29 cellular contexts compared by ENCODE assay signal in the genomic region with DNA sequence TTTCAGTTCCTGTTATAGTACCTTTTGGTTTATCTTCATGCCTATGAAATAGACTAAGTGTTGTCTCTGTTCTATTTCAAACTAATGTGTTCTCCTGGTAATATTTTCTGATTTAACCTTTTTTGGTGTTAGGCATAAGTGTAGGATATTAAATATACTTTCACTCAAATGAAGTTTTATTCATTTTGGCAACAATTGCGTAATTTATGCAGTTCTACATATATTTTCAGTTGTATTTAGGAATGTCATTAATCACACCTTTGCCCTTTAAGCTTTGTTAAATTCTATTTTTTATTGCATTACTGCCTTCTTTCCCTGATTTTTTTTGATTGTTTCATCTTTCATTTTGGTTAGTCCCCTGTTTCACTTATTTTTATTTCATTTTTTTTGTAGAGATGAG.
"Had no signal": no experiment of that assay in that cellular context is flagged by ENCODE, and none has a peak within 500 bp of the region (broad histone marks: within the 10 kb centered on the region; RNA-seq: fewer than 3 reads in every experiment).

No MANE protein-coding gene starts in this region.

- H3K4me1 Mint-ChIP-seq: neural progenitor cell had no signal

- DNase-seq: activated CD4-positive, alpha-beta memory T cell treated with anti-CD3 and anti-CD28 coated beads for 36 hours; activated CD8-positive, alpha-beta memory T cell treated with anti-CD3 and anti-CD28 coated beads, Interleukin-2, amount 50 U/mL, for 4 hours; activated T-cell treated with anti-CD3 and anti-CD28 coated beads, Interleukin-2, amount 50 U/mL, for 24 hours; anterior cingulate cortex; endodermal cell; foreskin fibroblast; heart left ventricle; hypothalamus; naive thymus-derived CD4-positive, alpha-beta T cell; occipital lobe; psoas muscle; stimulated activated CD4-positive, alpha-beta T cell treated with anti-CD3 and anti-CD28 coated beads, Interleukin-1b, Interleukin-23, amount 100 ng/mL, for 48 hours; stimulated activated CD4-positive, alpha-beta T cell treated with anti-CD3 and anti-CD28 coated beads, Interleukin-4, amount 100 ng/mL, for 4 hours; stimulated activated CD8-positive, alpha-beta memory T cell treated with anti-CD3 and anti-CD28 coated beads, Interleukin-4, amount 100 ng/mL, for 48 hours; stimulated activated naive CD4-positive, alpha-beta T cell; tibial artery; upper lobe of right lung had no signal

- H3K4me2 ChIP-seq: neural progenitor cell, smooth muscle cell had no signal

- H3K27ac ChIP-seq: heart left ventricle, neural progenitor cell, parathyroid adenoma, psoas muscle, suprapubic skin, tibial artery, upper lobe of right lung had no signal

- H3K27me3 Mint-ChIP-seq: activated CD4-positive, alpha-beta memory T cell treated with anti-CD3 and anti-CD28 coated beads for 36 hours; activated CD4-positive, alpha-beta T cell treated with anti-CD3 and anti-CD28 coated beads, Interleukin-2, amount 10 ng/mL, durations not matched to agents 24 days and 14 days; activated naive CD4-positive, alpha-beta T cell treated with anti-CD3 and anti-CD28 coated beads, Interleukin-2, amount 50 U/mL, for 24 hours; activated T-cell treated with anti-CD3 and anti-CD28 coated beads, Interleukin-2, amount 50 U/mL, for 24 hours; central memory CD8-positive, alpha-beta T cell; dendritic cell treated with granulocyte-macrophage colony-stimulating factor and Interleukin-4, amounts not matched to agents 40 ng/mL and 50 ng/mL, for 4 days; naive thymus-derived CD4-positive, alpha-beta T cell had no signal

- H3K27ac Mint-ChIP-seq: activated CD4-positive, alpha-beta memory T cell treated with anti-CD3 and anti-CD28 coated beads for 36 hours; activated CD4-positive, alpha-beta T cell treated with anti-CD3 and anti-CD28 coated beads, Interleukin-2, amount 10 ng/mL, durations not matched to agents 24 days and 14 days; activated naive CD4-positive, alpha-beta T cell treated with anti-CD3 and anti-CD28 coated beads, Interleukin-2, amount 50 U/mL, for 24 hours; activated T-cell treated with anti-CD3 and anti-CD28 coated beads, Interleukin-2, amount 50 U/mL, for 24 hours; activated T-helper 2 cell treated with anti-CD3 and anti-CD28 coated beads, Interferon-gamma antibody, Interleukin-2, Interleukin-4, amounts not matched to agents 10 μg/mL and 5 μg/mL and 100 μg/mL, durations not matched to agents 14 hours and 24 hours and 36 hours; dendritic cell treated with granulocyte-macrophage colony-stimulating factor and Interleukin-4, amounts not matched to agents 40 ng/mL and 50 ng/mL, for 4 days; endodermal cell; mesothelial cell of epicardium; neural progenitor cell had no signal

- H3K9me3 Mint-ChIP-seq: activated CD4-positive, alpha-beta memory T cell treated with anti-CD3 and anti-CD28 coated beads for 36 hours; activated CD4-positive, alpha-beta T cell treated with anti-CD3 and anti-CD28 coated beads, Interleukin-2, amount 10 ng/mL, durations not matched to agents 24 days and 14 days; activated naive CD4-positive, alpha-beta T cell treated with anti-CD3 and anti-CD28 coated beads, Interleukin-2, amount 50 U/mL, for 24 hours; activated T-cell treated with anti-CD3 and anti-CD28 coated beads, Interleukin-2, amount 50 U/mL, for 24 hours; activated T-helper 2 cell treated with anti-CD3 and anti-CD28 coated beads, Interferon-gamma antibody, Interleukin-2, Interleukin-4, amounts not matched to agents 10 μg/mL and 5 μg/mL and 100 μg/mL, durations not matched to agents 14 hours and 24 hours and 36 hours; central memory CD8-positive, alpha-beta T cell; dendritic cell treated with granulocyte-macrophage colony-stimulating factor and Interleukin-4, amounts not matched to agents 40 ng/mL and 50 ng/mL, for 4 days had no signal

- ATAC-seq: esophagus mucosa; heart left ventricle; naive thymus-derived CD4-positive, alpha-beta T cell; psoas muscle; upper lobe of right lung had no signal

- H3K4me3 ChIP-seq: heart left ventricle, neural progenitor cell, psoas muscle, smooth muscle cell, suprapubic skin, tibial artery, upper lobe of right lung had no signal

- H3K4me1 ChIP-seq: neural progenitor cell, parathyroid adenoma, suprapubic skin, upper lobe of right lung had no signal

- H3K4me3 Mint-ChIP-seq: activated CD4-positive, alpha-beta memory T cell treated with anti-CD3 and anti-CD28 coated beads for 36 hours; activated CD4-positive, alpha-beta T cell treated with anti-CD3 and anti-CD28 coated beads, Interleukin-2, amount 10 ng/mL, durations not matched to agents 24 days and 14 days; activated naive CD4-positive, alpha-beta T cell treated with anti-CD3 and anti-CD28 coated beads, Interleukin-2, amount 50 U/mL, for 24 hours; activated T-cell treated with anti-CD3 and anti-CD28 coated beads, Interleukin-2, amount 50 U/mL, for 24 hours; central memory CD8-positive, alpha-beta T cell; dendritic cell treated with granulocyte-macrophage colony-stimulating factor and Interleukin-4, amounts not matched to agents 40 ng/mL and 50 ng/mL, for 4 days; endodermal cell; mesothelial cell of epicardium; naive thymus-derived CD4-positive, alpha-beta T cell; neural progenitor cell had no signal

- H3K27me3 ChIP-seq: heart left ventricle, neural progenitor cell, suprapubic skin, tibial artery, upper lobe of right lung had no signal

- H2AFZ ChIP-seq: neural progenitor cell, parathyroid adenoma had no signal

- FAIRE-seq: bronchial epithelial cell had no signal

- H3K9me3 ChIP-seq: heart left ventricle, psoas muscle, suprapubic skin, tibial artery, upper lobe of right lung had no signal

- H3K36me3 ChIP-seq: neural progenitor cell had no signal
